Comparison of ENCODE assay signal across 8 cellular contexts in the genomic region with DNA sequence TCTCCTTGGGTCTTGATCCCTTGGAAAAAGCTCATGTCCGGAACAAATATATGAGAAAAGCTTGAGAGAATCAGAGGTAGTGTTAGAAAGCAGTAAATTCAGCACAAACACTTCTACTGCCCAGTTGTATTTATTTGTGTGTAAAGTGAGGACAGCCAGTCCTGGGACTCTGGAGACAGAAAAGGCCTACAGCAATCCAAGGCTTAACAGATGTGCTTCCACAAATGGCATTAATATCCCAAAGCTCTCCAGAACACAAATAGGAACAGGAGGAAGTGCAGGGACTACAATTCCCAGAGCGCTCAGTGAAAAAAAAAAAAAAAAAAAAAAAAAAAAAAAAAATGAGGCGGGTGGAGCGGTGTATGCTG. TPM values are rescaled to one million over a fixed set of nuclear protein-coding genes. Genes with fewer than 3 reads are reported as not detected.
A peak's percentile ranks its signal among the peaks of the same experiment; 100 is the strongest.
DNase-seq lines count a peak whose midpoint lies in the region; ATAC-seq, FAIRE-seq and TF ChIP-seq lines count a peak whose summit lies in the region.

No MANE protein-coding gene starts in this region.

- CTCF ChIA-PET in Caco-2 (lab: Charles Lee) = interaction anchor here (0.6 to 1.5 kb wide), 4 partner anchors 18 to 76 kb away, joined by 3 to 10 read pairs (median 6); a partner anchor contains a TSS

- H3K4me1 Mint-ChIP-seq in Caco-2 (ENCODE audit: low read depth, unreplicated experiment) = peaks cover 7% of the 10 kb centered on the region

- H3K36me3 ChIP-seq in Caco-2 (ENCODE audit: control insufficient read depth, insufficient read depth, low read length) = peaks cover 4% of the 10 kb centered on the region; the same call in 1 of the 2 replicates
- H3K36me3 ChIP-seq in ascending aorta = peaks cover 44 to 52% of the 10 kb centered on the region in 2 donors
- peaks cover 61% of the 10 kb centered on the region for H3K36me3 ChIP-seq in neutrophil

- H3K36me3 Mint-ChIP-seq in Caco-2 (ENCODE audit: insufficient read depth, unreplicated experiment) = peaks cover 35% of the 10 kb centered on the region

- no peaks in the 10 kb centered on the region for H3K9me3 Mint-ChIP-seq in Caco-2 (ENCODE audit: unreplicated experiment)

- H3K4me1 ChIP-seq in Caco-2 = peaks cover 19% of the 10 kb centered on the region
- peaks cover 11 to 18% of the 10 kb centered on the region in 2 donors for H3K4me1 ChIP-seq in ascending aorta
- peaks cover 22 to 29% of the 10 kb centered on the region in 2 experiments for H3K4me1 ChIP-seq in neutrophil (ENCODE audit: control insufficient read depth in 1 of 2, insufficient read depth in 1 of 2, low read depth in 1 of 2, low read length in 1 of 2)

- no peak for DNase-seq in Caco-2
- DNase-seq in ascending aorta (ENCODE audit: low spot score in 2 of 2) = no peak
- no peak for DNase-seq in T-helper 9 cell
- no peak for DNase-seq in urothelium cell line (ENCODE audit: low spot score)

- ATAC-seq in HG03175 (IDR thresholded peaks at IDR 0.05; ENCODE audit: unreplicated experiment) (peak; percentile 2), GM21825 (IDR thresholded peaks at IDR 0.05; ENCODE audit: unreplicated experiment) (no peak), GM21576 (IDR thresholded peaks at IDR 0.05; ENCODE audit: unreplicated experiment) (no peak)

- intact Hi-C loops in Caco-2 (cut with micrococcal nuclease; ENCODE audit: unreplicated experiment) = loop anchor here (1.0 to 5.0 kb wide), 4 partner anchors 11 to 125 kb away; a partner anchor contains a TSS
- intact Hi-C loops in ascending aorta (cut with DNase I) = loop anchor here (1.0 to 10.0 kb wide), 7 partner anchors 18 to 289 kb away; a partner anchor contains a TSS

- H3K27ac ChIP-seq in ascending aorta (peak overlapping the region; percentile 11 to 51), neutrophil (peak overlapping the region; percentile 74)

- H3K27ac Mint-ChIP-seq in Caco-2 (ENCODE audit: unreplicated experiment) = peak overlapping the region; percentile 94

- no peaks in the 10 kb centered on the region for H3K27me3 Mint-ChIP-seq in Caco-2 (ENCODE audit: insufficient read depth, unreplicated experiment)

- H3K4me3 ChIP-seq in Caco-2 (ENCODE audit: low read depth, low read length) (no peak overlapping the region), ascending aorta (no peak overlapping the region), neutrophil (ENCODE audit: low read depth in 1 of 2, low read length in 1 of 2) (peak overlapping the region; percentile 97 to 99)

- FAIRE-seq in urothelium cell line (lab: Jason Lieb, UNC) = no peak

- POLR2A ChIA-PET in Caco-2 (lab: Charles Lee) = interaction anchor here (0.6 to 1.6 kb wide), 2 partner anchors 11 to 608 kb away, joined by 5 to 8 read pairs; a partner anchor contains a TSS

- no peaks in the 10 kb centered on the region for H3K9me3 ChIP-seq in Caco-2
- no peaks in the 10 kb centered on the region for H3K9me3 ChIP-seq in ascending aorta
- H3K9me3 ChIP-seq in neutrophil = no peaks in the 10 kb centered on the region

- TF ChIP-seq CTCF in Caco-2 (IDR thresholded peaks at IDR 0.05; ENCODE audit: insufficient read depth in 1 of 2, low read depth in 1 of 2, low read length in 1 of 2, severe bottlenecking in 1 of 2, unreplicated experiment in 1 of 2) (no peak), ascending aorta (IDR thresholded peaks at IDR 0.05) (no peak), neutrophil (IDR thresholded peaks at IDR 0.05) (no peak)

- H3K27me3 ChIP-seq in Caco-2 (replicated peaks; ENCODE audit: control insufficient read depth, insufficient read depth, low read length) (no peaks in the 10 kb centered on the region), ascending aorta (no peaks in the 10 kb centered on the region), neutrophil (no peaks in the 10 kb centered on the region)

- no TSS peak for BruUV-seq in Caco-2 (replicated peaks; lab: Mats Ljungman, UMichigan)

- H3K4me3 Mint-ChIP-seq in Caco-2 (ENCODE audit: unreplicated experiment) = peak overlapping the region; percentile 97

RNA-seq across cellular contexts. Expression of a gene that starts 0.4 kb away (rescaled TPM):
- 202 and 214 TPM in 2 replicates for total RNA-seq in Caco-2 (2022)
- total RNA-seq in ascending aorta = 101 TPM

RNA-seq across cellular contexts. Expression of a gene that starts 11.7 kb away (rescaled TPM):
- total RNA-seq in Caco-2 (2022) (68.8 and 69.8 TPM in 2 replicates), ascending aorta (93.3 TPM)

RNA-seq across cellular contexts. Expression of a gene that starts 19.1 kb away (rescaled TPM):
- total RNA-seq in Caco-2 (2022) (83.9 and 86.7 TPM in 2 replicates), ascending aorta (36.6 TPM)

RNA-seq across cellular contexts. Expression of a gene that starts 39.1 kb away (rescaled TPM):
- total RNA-seq in Caco-2 (2022) = 43.8 and 52.9 TPM in 2 replicates
- 24.7 TPM for total RNA-seq in ascending aorta

RNA-seq across cellular contexts. Expression of a gene that starts 55.1 kb away (rescaled TPM):
- total RNA-seq in Caco-2 (2022) (0.79 and 1.6 TPM in 2 replicates), ascending aorta (0.32 TPM)

Comparison
In these comparisons a context has a peak if more than half of its experiments do, and no peak if none do; other contexts are left out.
1. H3K4me3 ChIP-seq: peak in neutrophil (2 of 2); none in Caco-2 (single experiment) and ascending aorta (0 of 2).